16 cellular contexts compared by ENCODE assay signal in the genomic region with DNA sequence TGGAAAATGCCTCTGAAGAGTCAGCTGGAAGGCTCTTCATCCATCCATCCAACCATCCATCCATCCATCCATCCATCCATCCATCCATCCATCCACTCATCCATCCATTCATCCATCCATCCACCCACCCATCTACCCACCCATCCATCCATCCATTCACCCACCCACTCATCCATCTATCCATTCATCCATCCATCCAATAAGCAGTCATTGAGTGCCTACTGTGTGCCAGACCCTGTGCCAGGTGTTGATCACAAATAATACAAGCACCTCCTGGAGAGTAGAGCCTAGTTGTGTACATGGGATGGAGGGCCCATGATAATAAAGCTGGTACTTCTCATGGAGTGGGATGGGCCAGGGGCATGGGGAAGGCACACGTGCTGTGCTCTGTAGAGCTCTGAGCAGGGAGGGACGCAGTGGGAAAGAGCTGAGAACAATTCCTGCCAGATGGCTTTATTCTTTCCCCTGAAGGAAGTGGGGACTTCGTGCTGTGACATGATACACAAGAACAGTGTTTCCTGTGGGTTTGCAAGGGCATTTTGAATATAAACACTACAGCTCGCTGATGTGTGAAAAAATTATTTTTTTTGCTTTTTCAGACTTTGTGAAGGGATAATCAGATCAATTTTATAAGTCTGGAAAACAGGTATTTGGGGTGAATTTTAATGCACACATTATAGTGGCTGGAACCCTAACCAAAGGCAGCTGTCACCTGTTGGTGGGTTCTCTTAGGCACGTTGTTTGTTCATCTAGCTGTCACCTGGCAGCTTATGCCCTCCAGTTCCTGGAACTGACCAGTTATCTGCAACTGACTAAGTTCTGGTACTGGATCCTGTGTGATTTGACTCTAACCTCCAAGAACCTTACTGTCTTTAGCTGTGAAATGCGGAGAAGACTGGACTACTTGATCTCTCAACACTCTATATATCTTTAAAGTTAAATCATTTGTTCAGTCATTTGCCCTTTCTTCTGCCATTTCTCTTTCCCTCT.
A peak's percentile ranks its signal among the peaks of the same experiment; 100 is the strongest.
DNase-seq lines count a peak whose midpoint lies in the region; ATAC-seq, FAIRE-seq and TF ChIP-seq lines count a peak whose summit lies in the region.
"Had no signal": no experiment of that assay in that cellular context is flagged by ENCODE, and none has a peak within 500 bp of the region (broad histone marks: within the 10 kb centered on the region; RNA-seq: fewer than 3 reads in every experiment).

No MANE protein-coding gene starts in this region.

- H3K27ac Mint-ChIP-seq in stimulated activated naive CD8-positive, alpha-beta T cell treated with anti-CD3 and anti-CD28 coated beads, Interleukin-15, Interleukin-2, amounts not matched to agents 100 ng/mL and 50 ng/mL, for 24 hours = peak overlapping the region; percentile 76

- TF ChIP-seq CTCF in OCI-LY7 (conservative IDR thresholded peaks at IDR 0.05; ENCODE audit: low read length) = no peak
- no peak for TF ChIP-seq CTCF in K562 (IDR thresholded peaks at IDR 0.05 in 2 of 3, conservative IDR thresholded peaks at IDR 0.05 in 1 of 3; ENCODE audit: insufficient read depth in 2 of 3, low read depth in 1 of 3, low read length in 3 of 3)

- H3K79me2 ChIP-seq in OCI-LY7 (ENCODE audit: insufficient read depth, low read depth, low read length) = no peaks in the 10 kb centered on the region
- peaks cover 92% of the 10 kb centered on the region for H3K79me2 ChIP-seq in K562 (ENCODE audit: control insufficient read depth, insufficient read depth, low read length)

- no peak for FAIRE-seq in K562 (lab: Jason Lieb, UNC)

- in situ Hi-C loops in K562 (cut with MboI) = no loop called here

- TF ChIP-seq EP300 in K562 (IDR thresholded peaks at IDR 0.05; ENCODE audit: low read length) = no peak

- no peaks in the 10 kb centered on the region for H3K9me2 ChIP-seq in OCI-LY7 (ENCODE audit: insufficient read depth, low read length)

- H3K27ac ChIP-seq in OCI-LY7 (ENCODE audit: low read depth, low read length, poor library complexity, severe bottlenecking) (no peak overlapping the region), K562 (ENCODE audit: extremely low read depth, low read depth, low read length) (peak overlapping the region; percentile 37; the same call in 2 of the 3 replicates), thymus (ENCODE audit: low read depth) (peak overlapping the region; percentile 3)
- H3K27ac ChIP-seq: prostate gland, RWPE1, thoracic aorta had no signal

- peaks cover 3% of the 10 kb centered on the region for H3K9me1 ChIP-seq in K562 (ENCODE audit: control insufficient read depth, insufficient read depth, low read length)

- TF ChIP-seq RAD21 in K562 (CRISPR knock-in tag; conservative IDR thresholded peaks at IDR 0.05 in 1 of 2, IDR thresholded peaks at IDR 0.05 in 1 of 2) = no peak

- no peak; the same call in 1 of the 2 replicates for TF ChIP-seq POLR2A in K562 (conservative IDR thresholded peaks at IDR 0.05)

- no peaks in the 10 kb centered on the region for H3K27me3 Mint-ChIP-seq in stimulated activated naive CD8-positive, alpha-beta T cell treated with anti-CD3 and anti-CD28 coated beads, Interleukin-15, Interleukin-2, amounts not matched to agents 100 ng/mL and 50 ng/mL, for 24 hours

- no peak overlapping the region for H3K9ac ChIP-seq in K562 (ENCODE audit: insufficient read depth in 1 of 2, low read depth in 2 of 2, low read length in 2 of 2)

- H3K4me3 Mint-ChIP-seq in stimulated activated naive CD8-positive, alpha-beta T cell treated with anti-CD3 and anti-CD28 coated beads, Interleukin-15, Interleukin-2, amounts not matched to agents 100 ng/mL and 50 ng/mL, for 24 hours = peak overlapping the region; percentile 1

- no peaks in the 10 kb centered on the region for H3K36me3 ChIP-seq in OCI-LY7 (ENCODE audit: insufficient read depth, low read length)
- peaks cover 56% of the 10 kb centered on the region for H3K36me3 ChIP-seq in K562 (ENCODE audit: control insufficient read depth, insufficient read depth, low read length)
- H3K36me3 ChIP-seq in thymus (ENCODE audit: control insufficient read depth, insufficient read depth) = no peaks in the 10 kb centered on the region
- H3K36me3 ChIP-seq: BE2C, prostate gland, thoracic aorta had no signal

- H3K4me2 ChIP-seq in OCI-LY7 (ENCODE audit: low read length) (peak overlapping the region; percentile 1; the same call in 1 of the 2 replicates), K562 (ENCODE audit: insufficient read depth, low read length) (no peak overlapping the region)

- no peaks in the 10 kb centered on the region for H3K27me3 ChIP-seq in K562 (ENCODE audit: control insufficient read depth in 2 of 2, insufficient read depth in 2 of 2, low read length in 2 of 2)
- no peaks in the 10 kb centered on the region for H3K27me3 ChIP-seq in thymus (ENCODE audit: control insufficient read depth, insufficient read depth)
- H3K27me3 ChIP-seq: BE2C had no signal

- 46% methylated on average over 6 of the region's 6 CpGs for WGBS in K562 (ENCODE audit: insufficient coverage, low coverage, missing lambda C conversion rate)
- WGBS in thymus = 11% methylated on average over 6 of the region's 6 CpGs

- peaks cover 73% of the 10 kb centered on the region for H3K4me1 Mint-ChIP-seq in stimulated activated naive CD8-positive, alpha-beta T cell treated with anti-CD3 and anti-CD28 coated beads, Interleukin-15, Interleukin-2, amounts not matched to agents 100 ng/mL and 50 ng/mL, for 24 hours (ENCODE audit: low read depth)

- H3K4me3 ChIP-seq in OCI-LY7 (ENCODE audit: low read depth, low read length, poor library complexity, severe bottlenecking) = no peak overlapping the region
- no peak overlapping the region for H3K4me3 ChIP-seq in K562
- H3K4me3 ChIP-seq in thymus (ENCODE audit: low read length) = no peak overlapping the region
- H3K4me3 ChIP-seq: prostate gland, thoracic aorta had no signal

- DNase-seq in stimulated activated naive CD8-positive, alpha-beta T cell treated with anti-CD3 and anti-CD28 coated beads, Interleukin-15, Interleukin-2, amounts not matched to agents 100 U/mL and 50 U/mL, for 24 hours = no peak
- DNase-seq in OCI-LY7 (ENCODE audit: low spot score) (no peak), K562 (ENCODE audit: extremely low read depth in 1 of 4, low spot score in 3 of 4) (no peak), hepatic stellate cell (ENCODE audit: low spot score) (no peak)
- DNase-seq: anterior cingulate cortex; BE2C; MV-4-11; NCI-H2107; stimulated activated CD4-positive, alpha-beta T cell treated with anti-CD3 and anti-CD28 coated beads, Interleukin-15, amount 100 ng/mL, for 24 hours had no signal

- no peaks in the 10 kb centered on the region for H3K9me3 ChIP-seq in OCI-LY7 (ENCODE audit: low read length)
- no peaks in the 10 kb centered on the region for H3K9me3 ChIP-seq in K562 (replicated peaks; ENCODE audit: control insufficient read depth, insufficient read depth, low read depth, low read length)
- H3K9me3 ChIP-seq in thymus (ENCODE audit: control insufficient read depth) = no peaks in the 10 kb centered on the region
- H3K9me3 ChIP-seq: BE2C, prostate gland, thoracic aorta had no signal

- CTCF ChIA-PET in OCI-LY7 (lab: Charles Lee; ENCODE audit: unreplicated experiment) = no interaction called here
- CTCF ChIA-PET in K562 (lab: Yijun Ruan, JAX; ENCODE audit: low intra/inter-chr PET ratio) = no interaction called here

- POLR2A ChIA-PET in OCI-LY7 (lab: Charles Lee) (interaction anchor here (0.6 to 0.9 kb wide), 2 partner anchors 26 to 972 kb away, joined by 3 read pairs; no protein-coding TSS in a partner anchor), K562 (lab: Yijun Ruan, JAX) (interaction anchor here (0.8 to 1.6 kb wide), 4 partner anchors 13 to 18 kb away, joined by 3 to 7 read pairs (median 4); no protein-coding TSS in a partner anchor)

- H2AFZ ChIP-seq in OCI-LY7 (ENCODE audit: low read length) = no peak overlapping the region
- no peak overlapping the region for H2AFZ ChIP-seq in K562 (ENCODE audit: low read depth, low read length)

- no peak for ATAC-seq in stimulated activated naive CD8-positive, alpha-beta T cell treated with anti-CD3 and anti-CD28 coated beads, Interleukin-15, Interleukin-2, amounts not matched to agents 100 U/mL and 50 U/mL, for 24 hours
- ATAC-seq in K562 = no peak
- no peak for ATAC-seq in HG03342 (IDR thresholded peaks at IDR 0.05; ENCODE audit: unreplicated experiment)
- no peak for ATAC-seq in activated CD4-positive, CD25-positive, alpha-beta regulatory T cell treated with anti-CD3 and anti-CD28 coated beads, Interleukin-2, amount 50 U/mL, for 24 hours

- H4K20me1 ChIP-seq in OCI-LY7 (ENCODE audit: insufficient read depth, low read length) = no peaks in the 10 kb centered on the region
- H4K20me1 ChIP-seq in K562 (replicated peaks; ENCODE audit: control insufficient read depth, insufficient read depth, low read length) = no peaks in the 10 kb centered on the region; the same call in 1 of the 2 replicates

- no peaks in the 10 kb centered on the region for H3K9me3 Mint-ChIP-seq in stimulated activated naive CD8-positive, alpha-beta T cell treated with anti-CD3 and anti-CD28 coated beads, Interleukin-15, Interleukin-2, amounts not matched to agents 100 ng/mL and 50 ng/mL, for 24 hours

- H3K4me1 ChIP-seq in OCI-LY7 (ENCODE audit: insufficient read depth, low read length, poor library complexity, severe bottlenecking) (peaks cover 10% of the 10 kb centered on the region), K562 (replicated peaks in 1 of 2; ENCODE audit: control insufficient read depth in 2 of 2, insufficient read depth in 2 of 2, low read length in 2 of 2) (peaks cover 7 to 49% of the 10 kb centered on the region in 2 experiments; a peak in 4 of 5 replicates), thymus (ENCODE audit: control insufficient read depth, insufficient read depth, low read length) (peaks cover 16% of the 10 kb centered on the region)
- H3K4me1 ChIP-seq: BE2C, prostate gland had no signal

- peaks cover 46% of the 10 kb centered on the region for H3K36me3 Mint-ChIP-seq in stimulated activated naive CD8-positive, alpha-beta T cell treated with anti-CD3 and anti-CD28 coated beads, Interleukin-15, Interleukin-2, amounts not matched to agents 100 ng/mL and 50 ng/mL, for 24 hours (ENCODE audit: low read depth)

- intact Hi-C loops in OCI-LY7 (cut with micrococcal nuclease; ENCODE audit: unreplicated experiment) = no loop called here
- intact Hi-C loops in K562 (cut with micrococcal nuclease) = no loop called here

- BruUV-seq in OCI-LY7 (replicated peaks; lab: Mats Ljungman, UMichigan) (no TSS peak), K562 (replicated peaks; lab: Mats Ljungman, UMichigan) (no TSS peak)

TF ChIP-seq in K562, 482 proteins besides CTCF, POLR2A, EP300 and RAD21 (continues in another document):
- TF ChIP-seq SMARCE1 (IDR thresholded peaks at IDR 0.05) = no peak
- no peak for TF ChIP-seq ETV6 (IDR thresholded peaks at IDR 0.05; ENCODE audit: borderline replicate concordance in 1 of 2, low read depth in 2 of 2, low read length in 1 of 2)
- TF ChIP-seq ETV6 (CRISPR knock-in tag; IDR thresholded peaks at IDR 0.05; ENCODE audit: borderline replicate concordance) = no peak
- TF ChIP-seq ZKSCAN3 (CRISPR knock-in tag; IDR thresholded peaks at IDR 0.05) = no peak
- TF ChIP-seq, protein P1, sequence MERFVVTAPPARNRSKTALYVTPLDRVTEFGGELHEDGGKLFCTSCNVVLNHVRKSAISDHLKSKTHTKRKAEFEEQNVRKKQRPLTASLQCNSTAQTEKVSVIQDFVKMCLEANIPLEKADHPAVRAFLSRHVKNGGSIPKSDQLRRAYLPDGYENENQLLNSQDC (CRISPR knock-in tag; IDR thresholded peaks at IDR 0.05) = no peak
- TF ChIP-seq EHMT2 (IDR thresholded peaks at IDR 0.05) = peak; percentile 77; the same call in 1 of the 2 replicates
